1 cellular context compared by ENCODE assay signal in genomic region chr5:54289769-54290168, GRCh38.
TF ChIP-seq lines count a peak whose summit lies in the region.

No MANE protein-coding gene starts in this region.

TF ChIP-seq in GM23338, 12 proteins besides CTCF, POLR2A, EP300 and RAD21 (continued from another document):
- no peak for TF ChIP-seq REST (IDR thresholded peaks at IDR 0.05; ENCODE audit: unreplicated experiment)
